Comparison of ENCODE assay signal across 9 cellular contexts in the genomic region with DNA sequence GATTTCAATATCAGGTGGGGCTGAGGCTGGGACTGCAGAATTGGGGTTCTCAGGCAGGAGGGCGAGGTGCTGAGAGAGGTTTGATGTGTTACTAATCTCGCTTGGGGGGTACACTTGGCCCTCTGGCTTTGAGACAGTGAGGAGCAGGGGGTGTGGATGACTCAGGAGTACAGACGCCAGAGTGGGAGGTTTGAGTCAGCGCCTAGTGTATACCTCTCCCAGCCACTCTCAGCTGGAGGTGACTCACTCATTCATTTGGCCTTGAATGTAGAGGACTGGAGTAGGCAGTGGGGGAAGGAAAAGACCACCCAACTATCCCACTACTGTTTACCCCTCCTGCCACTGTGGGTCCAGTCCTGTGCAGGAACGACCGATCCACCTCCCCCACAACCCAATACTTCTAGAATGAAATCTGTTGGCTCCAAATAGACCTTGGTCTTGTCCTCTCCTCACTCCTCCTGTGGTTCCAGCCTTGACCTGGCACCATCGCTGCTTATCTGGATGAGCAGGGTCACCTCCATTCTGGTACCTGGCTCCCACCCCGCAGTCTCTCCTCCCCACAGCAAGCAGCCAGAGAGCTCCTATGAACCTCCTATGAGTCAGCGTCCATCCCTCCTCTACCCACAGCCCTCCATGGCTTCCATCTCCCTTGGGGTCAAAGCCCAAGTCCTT. TPM values are rescaled to one million over a fixed set of nuclear protein-coding genes. Genes with fewer than 3 reads are reported as not detected.
DNase-seq lines count a peak whose midpoint lies in the region; ATAC-seq, FAIRE-seq and TF ChIP-seq lines count a peak whose summit lies in the region.
"Had no signal": no experiment of that assay in that cellular context is flagged by ENCODE, and none has a peak within 500 bp of the region (broad histone marks: within the 10 kb centered on the region; RNA-seq: fewer than 3 reads in every experiment).

No MANE protein-coding gene starts in this region.

- peak; percentile 60 for ATAC-seq in HepG2
- ATAC-seq in right lobe of liver = no peak
- peak; percentile 99 for ATAC-seq in activated naive CD8-positive, alpha-beta T cell treated with anti-CD3 and anti-CD28 coated beads, Interleukin-2, amount 50 U/mL, for 24 hours
- ATAC-seq: naive thymus-derived CD8-positive, alpha-beta T cell had no signal

- H3K27me3 ChIP-seq in HepG2 (ENCODE audit: control insufficient read depth in 1 of 2, insufficient read depth in 2 of 2, low read length in 2 of 2) = peaks cover 1 to 9% of the 10 kb centered on the region in 2 experiments; a peak in 1 of 5 replicates
- no peaks in the 10 kb centered on the region for H3K27me3 ChIP-seq in right lobe of liver

- no peak overlapping the region for H3K4me2 ChIP-seq in HepG2 (ENCODE audit: low read depth, low read length)

- H3K27me3 Mint-ChIP-seq in activated naive CD8-positive, alpha-beta T cell treated with anti-CD3 and anti-CD28 coated beads, Interleukin-2, amount 50 U/mL, for 24 hours = peaks cover 43% of the 10 kb centered on the region
- H3K27me3 Mint-ChIP-seq in neural crest cell (ENCODE audit: low read depth) = peaks cover 25% of the 10 kb centered on the region

- H2AFZ ChIP-seq in HepG2 (ENCODE audit: low read length) = no peak overlapping the region

- H3K79me2 ChIP-seq in HepG2 (ENCODE audit: insufficient read depth, low read length) = no peaks in the 10 kb centered on the region

- CTCF ChIA-PET in HepG2 (lab: Yijun Ruan, JAX; ENCODE audit: low intra/inter-chr PET ratio, low total read pairs) = no interaction called here

- DNase-seq in HepG2 (ENCODE audit: low spot score) = peak; percentile 42
- DNase-seq in right lobe of liver = no peak
- DNase-seq in activated naive CD8-positive, alpha-beta T cell treated with anti-CD3 and anti-CD28 coated beads, Interleukin-2, amount 50 U/mL, for 24 hours = peak; percentile 61
- no peak for DNase-seq in neural crest cell (ENCODE audit: low read depth, low spot score)
- peak; percentile 85 for DNase-seq in urothelium cell line (ENCODE audit: low spot score)
- no peak for DNase-seq in T-helper 9 cell
- no peak for DNase-seq in Kasumi-1 (lab: John Stamatoyannopoulos, UW)
- DNase-seq in hippocampal formation (lab: John Stamatoyannopoulos, UW) = no peak
- DNase-seq: naive thymus-derived CD8-positive, alpha-beta T cell had no signal

- FAIRE-seq in HepG2 (lab: Jason Lieb, UNC) (no peak), urothelium cell line (lab: Jason Lieb, UNC) (no peak)

- TF ChIP-seq EP300 in HepG2 (IDR thresholded peaks at IDR 0.05; ENCODE audit: low read depth in 2 of 2, low read length in 2 of 2) (no peak), HepG2 (CRISPR knock-in tag; IDR thresholded peaks at IDR 0.05; ENCODE audit: borderline replicate concordance) (no peak)

- H3K9me3 ChIP-seq in HepG2 (ENCODE audit: low read length) = no peaks in the 10 kb centered on the region
- no peaks in the 10 kb centered on the region for H3K9me3 ChIP-seq in right lobe of liver

- TF ChIP-seq POLR2A in HepG2 (IDR thresholded peaks at IDR 0.05; ENCODE audit: insufficient read depth in 1 of 2, low read depth in 2 of 2, low read length in 2 of 2) = no peak
- TF ChIP-seq POLR2A in right lobe of liver (IDR thresholded peaks at IDR 0.05) = no peak

- H3K4me1 Mint-ChIP-seq in activated naive CD8-positive, alpha-beta T cell treated with anti-CD3 and anti-CD28 coated beads, Interleukin-2, amount 50 U/mL, for 24 hours = peaks cover 21% of the 10 kb centered on the region
- peaks cover 10% of the 10 kb centered on the region for H3K4me1 Mint-ChIP-seq in neural crest cell

- H3K4me3 Mint-ChIP-seq in activated naive CD8-positive, alpha-beta T cell treated with anti-CD3 and anti-CD28 coated beads, Interleukin-2, amount 50 U/mL, for 24 hours = no peak overlapping the region
- peak overlapping the region; percentile 81 for H3K4me3 Mint-ChIP-seq in neural crest cell
- H3K4me3 Mint-ChIP-seq: naive thymus-derived CD8-positive, alpha-beta T cell had no signal

- no peak overlapping the region for H3K4me3 ChIP-seq in HepG2 (replicated peaks in 1 of 3; ENCODE audit: insufficient read depth in 1 of 3, low read depth in 2 of 3, low read length in 3 of 3)
- H3K4me3 ChIP-seq in right lobe of liver = no peak overlapping the region

- in situ Hi-C loops in HepG2 (cut with HindIII; ENCODE audit: extremely low pct_ligation_motif_present, low pct_unique_long_range_greater_than_20kb) = no loop called here

- 26% methylated on average over 9 of the region's 9 CpGs for WGBS in HepG2 (ENCODE audit: low lambda C conversion rate)
- 80% methylated on average over 5 of the region's 9 CpGs for WGBS in right lobe of liver (ENCODE audit: insufficient coverage, low coverage, low lambda C conversion rate, missing lambda C conversion rate)

- H3K27ac ChIP-seq in HepG2 (ENCODE audit: extremely low read length, insufficient read depth, low read length) (no peak overlapping the region), right lobe of liver (no peak overlapping the region)

- H4K20me1 ChIP-seq in HepG2 (ENCODE audit: insufficient read depth, low read length) = no peaks in the 10 kb centered on the region

- H3K27ac Mint-ChIP-seq in activated naive CD8-positive, alpha-beta T cell treated with anti-CD3 and anti-CD28 coated beads, Interleukin-2, amount 50 U/mL, for 24 hours = no peak overlapping the region
- H3K27ac Mint-ChIP-seq in neural crest cell (ENCODE audit: unreplicated experiment) = no peak overlapping the region
- H3K27ac Mint-ChIP-seq: naive thymus-derived CD8-positive, alpha-beta T cell had no signal

- peaks cover 18% of the 10 kb centered on the region for H3K4me1 ChIP-seq in HepG2 (ENCODE audit: insufficient read depth, low read length)
- no peaks in the 10 kb centered on the region for H3K4me1 ChIP-seq in right lobe of liver

- TF ChIP-seq RAD21 in HepG2 (CRISPR knock-in tag; IDR thresholded peaks at IDR 0.05) = no peak

- H3K36me3 ChIP-seq in HepG2 (replicated peaks in 1 of 2; ENCODE audit: control insufficient read depth in 1 of 2, insufficient read depth in 2 of 2, low read length in 2 of 2) = no peaks in the 10 kb centered on the region
- H3K36me3 ChIP-seq in right lobe of liver = no peaks in the 10 kb centered on the region

- TF ChIP-seq CTCF in HepG2 (CRISPR knock-in tag; IDR thresholded peaks at IDR 0.05) = no peak
- TF ChIP-seq CTCF in right lobe of liver (IDR thresholded peaks at IDR 0.05) = no peak
- no peak for TF ChIP-seq CTCF in neural crest cell (conservative IDR thresholded peaks at IDR 0.05)

- H3K9ac ChIP-seq in HepG2 (ENCODE audit: insufficient read depth, low read depth, low read length) = no peak overlapping the region

- peaks cover 4% of the 10 kb centered on the region for H3K9me3 Mint-ChIP-seq in activated naive CD8-positive, alpha-beta T cell treated with anti-CD3 and anti-CD28 coated beads, Interleukin-2, amount 50 U/mL, for 24 hours
- no peaks in the 10 kb centered on the region for H3K9me3 Mint-ChIP-seq in neural crest cell

- BruUV-seq in HepG2 (replicated peaks; lab: Mats Ljungman, UMichigan) = no TSS peak

- intact Hi-C loops in HepG2 (cut with micrococcal nuclease; ENCODE audit: unreplicated experiment) (no loop called here), right lobe of liver (cut with DNase I) (no loop called here)

- POLR2A ChIA-PET in HepG2 (lab: Yijun Ruan, JAX) = no interaction called here

- no peaks in the 10 kb centered on the region for H3K36me3 Mint-ChIP-seq in activated naive CD8-positive, alpha-beta T cell treated with anti-CD3 and anti-CD28 coated beads, Interleukin-2, amount 50 U/mL, for 24 hours (ENCODE audit: low read depth)
- H3K36me3 Mint-ChIP-seq in neural crest cell (ENCODE audit: low read depth) = no peaks in the 10 kb centered on the region
- H3K36me3 Mint-ChIP-seq: naive thymus-derived CD8-positive, alpha-beta T cell had no signal

TF ChIP-seq in HepG2, 621 proteins besides CTCF, POLR2A, EP300 and RAD21 (continues in another document):
- TF ChIP-seq, protein P1, sequence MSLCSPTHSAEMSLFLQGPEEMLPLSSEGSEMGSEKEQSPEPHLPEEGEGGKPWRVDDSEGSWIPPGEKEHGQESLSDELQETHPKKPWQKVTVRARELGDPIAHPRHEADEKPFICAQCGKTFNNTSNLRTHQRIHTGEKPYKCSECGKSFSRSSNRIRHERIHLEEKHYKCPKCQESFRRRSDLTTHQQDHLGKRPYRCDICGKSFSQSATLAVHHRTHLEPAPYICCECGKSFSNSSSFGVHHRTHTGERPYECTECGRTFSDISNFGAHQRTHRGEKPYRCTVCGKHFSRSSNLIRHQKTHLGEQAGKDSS (CRISPR knock-in tag; IDR thresholded peaks at IDR 0.05; ENCODE audit: borderline replicate concordance, low read depth) = no peak
- TF ChIP-seq ZNF296 (CRISPR knock-in tag; conservative IDR thresholded peaks at IDR 0.05) (no peak), ZKSCAN8 (CRISPR knock-in tag; IDR thresholded peaks at IDR 0.05; ENCODE audit: borderline replicate concordance) (peak; percentile 93), SMARCC2 (IDR thresholded peaks at IDR 0.05) (no peak), KAT8 (CRISPR knock-in tag; IDR thresholded peaks at IDR 0.05) (no peak), FOSL2 (CRISPR knock-in tag; IDR thresholded peaks at IDR 0.05) (peak; percentile 82), NFYC (CRISPR knock-in tag; IDR thresholded peaks at IDR 0.05) (no peak)

RNA-seq across cellular contexts. Expression of gene ZNRF4, which starts 20.1 kb away (rescaled TPM):
- total RNA-seq in HepG2 (2016; rRNA removed; fragmentation: Illumina TruSeq; extraction: Trizol) = not detected in 2 replicates
- not detected in 2 replicates for total RNA-seq in HepG2 (2016; cell fraction: cytosol; rRNA removed; fragmentation: Illumina TruSeq; extraction: Trizol; ENCODE audit: low read depth)
- not detected in 2 replicates for total RNA-seq in HepG2 (2016; cell fraction: insoluble cytoplasmic fraction; rRNA removed; fragmentation: Illumina TruSeq; extraction: Trizol)
- not detected in 2 replicates for total RNA-seq in HepG2 (2016; cell fraction: membrane; rRNA removed; fragmentation: Illumina TruSeq; extraction: Trizol)
- not detected in 2 replicates for total RNA-seq in HepG2 (2016; cell fraction: nucleus; rRNA removed; fragmentation: Illumina TruSeq; extraction: Trizol)
- not detected in 2 replicates for polyA plus RNA-seq in HepG2 (2011; rRNA removed)
- polyA plus RNA-seq in HepG2 (2011; cell fraction: cytosol; rRNA removed) = not detected in 2 replicates
- polyA plus RNA-seq in HepG2 (2011; cell fraction: nucleus; rRNA removed) = not detected in 2 replicates
- polyA plus RNA-seq in HepG2 (2012) = not detected in 2 replicates
- not detected in 2 replicates for polyA plus RNA-seq in HepG2 (2016; cell fraction: cytosol; fragmentation: Illumina TruSeq; extraction: Trizol; ENCODE audit: low read depth)
- not detected in 2 replicates for polyA plus RNA-seq in HepG2 (2016; cell fraction: insoluble cytoplasmic fraction; fragmentation: Illumina TruSeq; extraction: Trizol; ENCODE audit: low read depth)
- polyA plus RNA-seq in HepG2 (2016; cell fraction: membrane; fragmentation: Illumina TruSeq; extraction: Trizol; ENCODE audit: low read depth) = not detected in 2 replicates
- not detected in 2 replicates for polyA plus RNA-seq in HepG2 (2016; cell fraction: nucleus; fragmentation: Illumina TruSeq; extraction: Trizol; ENCODE audit: insufficient read depth, low read depth)
- not detected in 2 replicates for polyA minus RNA-seq in HepG2 (2011; rRNA and poly(A)+ RNA removed; ENCODE audit: low replicate concordance)
- polyA minus RNA-seq in HepG2 (2011; cell fraction: cytosol; rRNA and poly(A)+ RNA removed) = not detected in 2 replicates
- not detected in 2 replicates for polyA minus RNA-seq in HepG2 (2011; cell fraction: nucleus; rRNA and poly(A)+ RNA removed)
- total RNA-seq in right lobe of liver = not detected
- total RNA-seq in neural crest cell = not detected in 2 replicates
- total RNA-seq: naive thymus-derived CD8-positive, alpha-beta T cell had no signal
- polyA plus RNA-seq: naive thymus-derived CD8-positive, alpha-beta T cell had no signal

Comparison
In these comparisons a context has a peak if more than half of its experiments do, and no peak if none do; other contexts are left out.
1. ATAC-seq: peak in HepG2 (single experiment) and activated naive CD8-positive, alpha-beta T cell treated with anti-CD3 and anti-CD28 coated beads, Interleukin-2, amount 50 U/mL, for 24 hours (single experiment); none in right lobe of liver (0 of 4).
2. DNase-seq: peak in HepG2 (single experiment), activated naive CD8-positive, alpha-beta T cell treated with anti-CD3 and anti-CD28 coated beads, Interleukin-2, amount 50 U/mL, for 24 hours (single experiment) and urothelium cell line (single experiment); none in right lobe of liver (0 of 3), neural crest cell (single experiment), T-helper 9 cell (single experiment), Kasumi-1 (0 of 2) and hippocampal formation (0 of 2).